Comparison of ENCODE assay signal across 25 cellular contexts in genomic region chr1:3192825-3193224, GRCh38.
A peak's percentile ranks its signal among the peaks of the same experiment; 100 is the strongest.
DNase-seq lines count a peak whose midpoint lies in the region; ATAC-seq and TF ChIP-seq lines count a peak whose summit lies in the region.
"Had no signal": no experiment of that assay in that cellular context is flagged by ENCODE, and none has a peak within 500 bp of the region (broad histone marks: within the 10 kb centered on the region; RNA-seq: fewer than 3 reads in every experiment).

No MANE protein-coding gene starts in this region.

- no peaks in the 10 kb centered on the region for H4K20me1 ChIP-seq in GM23338 (replicated peaks; ENCODE audit: insufficient read depth)

- H3K9me3 ChIP-seq in Peyer's patch (no peaks in the 10 kb centered on the region), duodenal mucosa (ENCODE audit: control insufficient read depth in 1 of 2, low read length in 2 of 2) (no peaks in the 10 kb centered on the region), stomach (no peaks in the 10 kb centered on the region)
- H3K9me3 ChIP-seq: esophagus squamous epithelium, gastrocnemius medialis, testis had no signal

- no peak overlapping the region for H3K4me3 Mint-ChIP-seq in GM23338
- H3K4me3 Mint-ChIP-seq: activated CD4-positive, alpha-beta memory T cell treated with anti-CD3 and anti-CD28 coated beads, Interleukin-2, amount 10 ng/mL, durations not matched to agents 7 days and 5 days; CD4-positive, CD25-positive, alpha-beta regulatory T cell; endodermal cell; naive B cell; stimulated activated naive B cell treated with anti-CD40 and anti-IgM and Interleukin-4, amounts not matched to agents 10 μg/mL and 1 μg/mL and 100 μg/mL, for 72 hours had no signal

- H3K27ac ChIP-seq in Peyer's patch (peak overlapping the region in 1 of 4 donors; percentile 56), duodenal mucosa (ENCODE audit: low read depth, low read length) (no peak overlapping the region), stomach (peak overlapping the region in 3 of 5 donors; percentile 7 to 38 (median 28)), GM23338 (ENCODE audit: low read depth) (no peak overlapping the region)
- H3K27ac ChIP-seq: testis had no signal

- H3K36me3 ChIP-seq in Peyer's patch (no peaks in the 10 kb centered on the region), duodenal mucosa (ENCODE audit: control insufficient read depth in 1 of 2, insufficient read depth in 2 of 2, low read length in 2 of 2) (peaks cover 0 to 4% of the 10 kb centered on the region in 2 donors), stomach (peaks cover 0 to 10% (median 0%) of the 10 kb centered on the region in 4 donors), GM23338 (ENCODE audit: insufficient read depth) (no peaks in the 10 kb centered on the region)
- H3K36me3 ChIP-seq: breast epithelium, esophagus squamous epithelium, gastrocnemius medialis had no signal

- peaks cover 8% of the 10 kb centered on the region for H3K27me3 Mint-ChIP-seq in GM23338 (ENCODE audit: insufficient read depth, low read depth, poor library complexity)
- H3K27me3 Mint-ChIP-seq: activated CD4-positive, alpha-beta memory T cell treated with anti-CD3 and anti-CD28 coated beads, Interleukin-2, amount 10 ng/mL, durations not matched to agents 7 days and 5 days had no signal

- ATAC-seq in HG03139 (IDR thresholded peaks at IDR 0.05; ENCODE audit: unreplicated experiment): no peak
- no peak for ATAC-seq in GM23338
- ATAC-seq: gastrocnemius medialis; left ventricle myocardium superior; stimulated activated naive B cell treated with anti-CD40 and anti-IgM and Interleukin-4, amounts not matched to agents 10 μg/mL and 1 μg/mL and 100 μg/mL, for 72 hours had no signal

- H3F3A ChIP-seq in GM23338 (replicated peaks; ENCODE audit: low read depth): no peaks in the 10 kb centered on the region

- no peak overlapping the region for H2AFZ ChIP-seq in GM23338

- H3K9ac ChIP-seq in duodenal mucosa (ENCODE audit: low read depth in 1 of 2, low read length in 2 of 2): peak overlapping the region in 1 of 2 donors; percentile 39

- H3K4me2 ChIP-seq in GM23338: no peak overlapping the region

- H3K9me2 ChIP-seq in GM23338 (ENCODE audit: insufficient read depth): no peaks in the 10 kb centered on the region

- no peak for TF ChIP-seq CTCF in Peyer's patch (IDR thresholded peaks at IDR 0.05)
- TF ChIP-seq CTCF in stomach (IDR thresholded peaks at IDR 0.05): no peak
- no peak for TF ChIP-seq CTCF in GM23338 (conservative IDR thresholded peaks at IDR 0.05; ENCODE audit: low read depth in 2 of 2)

- peak; percentile 61 for DNase-seq in HT1080 (ENCODE audit: low read depth)
- peak in 2 of 3 donors; percentile 60 to 69 for DNase-seq in Peyer's patch
- no peak for DNase-seq in stomach
- no peak for DNase-seq in HuH-7 (ENCODE audit: low spot score)
- DNase-seq in GM23338 (ENCODE audit: low spot score): no peak
- DNase-seq: activated CD4-positive, alpha-beta memory T cell treated with anti-CD3 and anti-CD28 coated beads, Interleukin-2, amount 10 ng/mL, durations not matched to agents 7 days and 5 days; CD4-positive, CD25-positive, alpha-beta regulatory T cell; endodermal cell; esophagus squamous epithelium; gastrocnemius medialis; hypothalamus; KG1; left ventricle myocardium superior; naive B cell; NCI-H1092; NCI-H1930; retina; Right ventricle myocardium superior; stimulated activated CD4-positive, alpha-beta T cell treated with anti-CD3 and anti-CD28 coated beads, Interleukin-12 subunit alpha, Interleukin-12 subunit beta, amount 100 ng/mL, for 4 hours; stimulated activated CD4-positive, alpha-beta T cell treated with anti-CD3 and anti-CD28 coated beads, Interleukin-4, amount 100 ng/mL, for 24 hours; stimulated activated naive B cell treated with anti-CD40 and anti-IgM and Interleukin-4, amounts not matched to agents 10 μg/mL and 1 μg/mL and 100 μg/mL, for 72 hours; testis had no signal

- TF ChIP-seq POLR2A in Peyer's patch (IDR thresholded peaks at IDR 0.05) (no peak), stomach (IDR thresholded peaks at IDR 0.05) (no peak)

- WGBS in stomach, 5 donors: 86 to 93% (median 90%) methylated on average over 15 to 18 of the region's 18 CpGs

- H3K27me3 ChIP-seq in Peyer's patch (no peaks in the 10 kb centered on the region), duodenal mucosa (ENCODE audit: control insufficient read depth in 1 of 2, insufficient read depth in 2 of 2, low read length in 2 of 2) (no peaks in the 10 kb centered on the region), stomach (no peaks in the 10 kb centered on the region), GM23338 (ENCODE audit: insufficient read depth) (no peaks in the 10 kb centered on the region)
- H3K27me3 ChIP-seq: breast epithelium, gastrocnemius medialis, testis had no signal

- TF ChIP-seq EP300 in stomach (IDR thresholded peaks at IDR 0.05): no peak

- H3K4me3 ChIP-seq in Peyer's patch (no peak overlapping the region), duodenal mucosa (ENCODE audit: low read depth in 1 of 2, low read length in 2 of 2) (peak overlapping the region; percentile 30 to 58), stomach (no peak overlapping the region), GM23338 (no peak overlapping the region)
- H3K4me3 ChIP-seq: breast epithelium, esophagus squamous epithelium, gastrocnemius medialis, testis had no signal

- H3K4me1 ChIP-seq in Peyer's patch (peaks cover 0 to 4% (median 0%) of the 10 kb centered on the region in 4 donors), duodenal mucosa (ENCODE audit: control insufficient read depth in 1 of 2, insufficient read depth in 2 of 2, low read length in 2 of 2) (peaks cover 13 to 20% of the 10 kb centered on the region in 2 donors), stomach (peaks cover 15 to 45% (median 41%) of the 10 kb centered on the region in 4 donors), GM23338 (ENCODE audit: insufficient read depth) (no peaks in the 10 kb centered on the region)
- H3K4me1 ChIP-seq: breast epithelium, gastrocnemius medialis had no signal

- H3K27ac Mint-ChIP-seq in GM23338: no peak overlapping the region
- H3K27ac Mint-ChIP-seq: activated CD4-positive, alpha-beta memory T cell treated with anti-CD3 and anti-CD28 coated beads, Interleukin-2, amount 10 ng/mL, durations not matched to agents 7 days and 5 days; CD4-positive, CD25-positive, alpha-beta regulatory T cell; endodermal cell; stimulated activated naive B cell treated with anti-CD40 and anti-IgM and Interleukin-4, amounts not matched to agents 10 μg/mL and 1 μg/mL and 100 μg/mL, for 72 hours had no signal

- no peaks in the 10 kb centered on the region for H3K36me3 Mint-ChIP-seq in GM23338 (ENCODE audit: low read depth)
- H3K36me3 Mint-ChIP-seq: CD4-positive, CD25-positive, alpha-beta regulatory T cell; naive B cell had no signal

- H3K4me1 Mint-ChIP-seq in GM23338: peaks cover 8% of the 10 kb centered on the region
- H3K4me1 Mint-ChIP-seq: activated CD4-positive, alpha-beta memory T cell treated with anti-CD3 and anti-CD28 coated beads, Interleukin-2, amount 10 ng/mL, durations not matched to agents 7 days and 5 days; CD4-positive, CD25-positive, alpha-beta regulatory T cell; naive B cell; stimulated activated naive B cell treated with anti-CD40 and anti-IgM and Interleukin-4, amounts not matched to agents 10 μg/mL and 1 μg/mL and 100 μg/mL, for 72 hours had no signal

- H3K79me2 ChIP-seq in GM23338 (replicated peaks; ENCODE audit: insufficient read depth): no peaks in the 10 kb centered on the region

- H3K9me3 Mint-ChIP-seq in GM23338: peaks cover 4% of the 10 kb centered on the region; the same call in 2 of the 3 replicates
- H3K9me3 Mint-ChIP-seq: activated CD4-positive, alpha-beta memory T cell treated with anti-CD3 and anti-CD28 coated beads, Interleukin-2, amount 10 ng/mL, durations not matched to agents 7 days and 5 days; CD4-positive, CD25-positive, alpha-beta regulatory T cell; endodermal cell; stimulated activated naive B cell treated with anti-CD40 and anti-IgM and Interleukin-4, amounts not matched to agents 10 μg/mL and 1 μg/mL and 100 μg/mL, for 72 hours had no signal

- intact Hi-C loops in stomach (cut with DNase I; ENCODE audit: low total_unique reads): no loop called here

TF ChIP-seq in GM23338, 12 proteins besides CTCF, POLR2A, EP300 and RAD21:
- TF ChIP-seq CREB1 (CRISPR knock-in tag; IDR thresholded peaks at IDR 0.05; ENCODE audit: low read depth) (no peak), POLR2AphosphoS5 (IDR thresholded peaks at IDR 0.05; ENCODE audit: low read depth) (no peak), STAT1 (IDR thresholded peaks at IDR 0.05; ENCODE audit: unreplicated experiment) (no peak), JUNB (IDR thresholded peaks at IDR 0.05; ENCODE audit: unreplicated experiment) (no peak)

Comparison
In these comparisons a context has a peak if more than half of its experiments do, and no peak if none do; other contexts are left out.
1. DNase-seq: peak in HT1080 (single experiment) and Peyer's patch (2 of 3); none in stomach (single experiment), HuH-7 (single experiment) and GM23338 (single experiment).
2. H3K27ac ChIP-seq: peak in stomach (3 of 5); none in duodenal mucosa (single experiment) and GM23338 (single experiment).
3. H3K4me3 ChIP-seq: peak in duodenal mucosa (2 of 2); none in Peyer's patch (0 of 4), stomach (0 of 4) and GM23338 (single experiment).